Comparison of ENCODE assay signal across 9 cellular contexts in the genomic region with DNA sequence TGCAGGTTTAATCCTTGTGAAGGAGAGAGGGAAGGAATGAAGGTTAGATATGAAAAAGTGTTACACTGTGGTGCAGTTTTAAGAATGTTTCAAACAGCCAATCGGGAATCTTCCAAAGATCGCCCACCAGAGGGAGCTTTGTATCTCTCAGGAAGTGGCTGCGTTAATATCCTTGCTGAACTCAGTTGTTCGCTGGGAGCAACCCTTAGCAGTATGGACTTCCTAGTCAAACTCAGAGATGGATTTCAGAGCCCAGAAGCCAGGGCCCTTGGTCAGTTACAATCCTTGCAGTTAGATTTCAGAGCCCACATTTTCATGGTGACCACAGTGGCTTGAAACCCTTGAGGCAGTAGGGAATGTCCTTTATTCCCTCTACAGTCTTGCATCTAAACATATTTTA.
A peak's percentile ranks its signal among the peaks of the same experiment; 100 is the strongest.
DNase-seq lines count a peak whose midpoint lies in the region; ATAC-seq, FAIRE-seq and TF ChIP-seq lines count a peak whose summit lies in the region.
"Had no signal": no experiment of that assay in that cellular context is flagged by ENCODE, and none has a peak within 500 bp of the region (broad histone marks: within the 10 kb centered on the region; RNA-seq: fewer than 3 reads in every experiment).

No MANE protein-coding gene starts in this region.

- no peak overlapping the region for H3K4me3 Mint-ChIP-seq in activated CD4-positive, alpha-beta T cell treated with anti-CD3 and anti-CD28 coated beads for 36 hours

- H3K4me3 ChIP-seq in adrenal gland = no peak overlapping the region

- H3K36me3 ChIP-seq in adrenal gland (replicated peaks in 1 of 2) = no peaks in the 10 kb centered on the region

- intact Hi-C loops in activated CD4-positive, alpha-beta T cell treated with anti-CD3 and anti-CD28 coated beads for 36 hours (cut with DNase I, micrococcal nuclease) = loop anchor here in 1 of 2 experiments (2.0 to 5.0 kb wide), 2 partner anchors 250 to 474 kb away; no protein-coding TSS in a partner anchor
- intact Hi-C loops in adrenal gland (cut with DNase I) = no loop called here

- WGBS in adrenal gland, 4 donors = 23 to 28% (median 24%) methylated on average over 4 of the region's 4 CpGs

- H3K9me3 ChIP-seq in adrenal gland (replicated peaks in 1 of 3) = no peaks in the 10 kb centered on the region

- H3K27me3 ChIP-seq in adrenal gland = no peaks in the 10 kb centered on the region

- H3K4me1 ChIP-seq in adrenal gland (replicated peaks in 1 of 2) = no peaks in the 10 kb centered on the region

- no peak for FAIRE-seq in frontal cortex (lab: Jason Lieb, UNC)
- FAIRE-seq: G401.6 had no signal

- peaks cover 3% of the 10 kb centered on the region for H3K27me3 Mint-ChIP-seq in activated CD4-positive, alpha-beta T cell treated with anti-CD3 and anti-CD28 coated beads for 36 hours

- H3K9me3 Mint-ChIP-seq in activated CD4-positive, alpha-beta T cell treated with anti-CD3 and anti-CD28 coated beads for 36 hours (ENCODE audit: low read depth) = no peaks in the 10 kb centered on the region

- peak in 2 of 6 experiments; percentile 8 to 23 for TF ChIP-seq CTCF in adrenal gland (IDR thresholded peaks at IDR 0.05)

- POLR2A ChIA-PET in activated CD4-positive, alpha-beta T cell treated with anti-CD3 and anti-CD28 coated beads for 36 hours (lab: Charles Lee) = interaction anchor here (0.7 kb wide), 1 partner anchor 668 kb away, joined by 5 read pairs; no protein-coding TSS in a partner anchor

- H3K36me3 Mint-ChIP-seq in activated CD4-positive, alpha-beta T cell treated with anti-CD3 and anti-CD28 coated beads for 36 hours (ENCODE audit: low read depth) = no peaks in the 10 kb centered on the region

- no peak for ATAC-seq in activated CD4-positive, alpha-beta T cell treated with anti-CD3 and anti-CD28 coated beads for 36 hours
- ATAC-seq in HG03280 (IDR thresholded peaks at IDR 0.05; ENCODE audit: unreplicated experiment) = no peak

- H3K4me1 Mint-ChIP-seq in activated CD4-positive, alpha-beta T cell treated with anti-CD3 and anti-CD28 coated beads for 36 hours = peaks cover 6% of the 10 kb centered on the region

- peak; percentile 11 for DNase-seq in activated CD4-positive, alpha-beta T cell treated with anti-CD3 and anti-CD28 coated beads for 36 hours
- DNase-seq in activated CD4-positive, alpha-beta T cell treated with anti-CD3 and anti-CD28 coated beads for 1 hour = no peak
- peak; percentile 5 for DNase-seq in NCI-H1105 (lab: John Stamatoyannopoulos, UW)
- peak in 5 of 7 donors; percentile 12 to 60 (median 15) for DNase-seq in adrenal gland
- peak; percentile 77 for DNase-seq in islet precursor cell
- DNase-seq in T-helper 1 cell = no peak
- DNase-seq in frontal cortex (ENCODE audit: low spot score in 2 of 2) = no peak

- TF ChIP-seq POLR2A in adrenal gland (IDR thresholded peaks at IDR 0.05) = no peak

- CTCF ChIA-PET in activated CD4-positive, alpha-beta T cell treated with anti-CD3 and anti-CD28 coated beads for 36 hours (lab: Charles Lee) = no interaction called here

- no peak overlapping the region for H3K27ac Mint-ChIP-seq in activated CD4-positive, alpha-beta T cell treated with anti-CD3 and anti-CD28 coated beads for 36 hours

- H3K27ac ChIP-seq in adrenal gland = no peak overlapping the region

Comparison
In these comparisons a context has a peak if more than half of its experiments do, and no peak if none do; other contexts are left out.
1. DNase-seq: peak in activated CD4-positive, alpha-beta T cell treated with anti-CD3 and anti-CD28 coated beads for 36 hours (single experiment), NCI-H1105 (single experiment), adrenal gland (5 of 7) and islet precursor cell (single experiment); none in activated CD4-positive, alpha-beta T cell treated with anti-CD3 and anti-CD28 coated beads for 1 hour (single experiment), T-helper 1 cell (0 of 5) and frontal cortex (0 of 2).